In the genomic region with DNA sequence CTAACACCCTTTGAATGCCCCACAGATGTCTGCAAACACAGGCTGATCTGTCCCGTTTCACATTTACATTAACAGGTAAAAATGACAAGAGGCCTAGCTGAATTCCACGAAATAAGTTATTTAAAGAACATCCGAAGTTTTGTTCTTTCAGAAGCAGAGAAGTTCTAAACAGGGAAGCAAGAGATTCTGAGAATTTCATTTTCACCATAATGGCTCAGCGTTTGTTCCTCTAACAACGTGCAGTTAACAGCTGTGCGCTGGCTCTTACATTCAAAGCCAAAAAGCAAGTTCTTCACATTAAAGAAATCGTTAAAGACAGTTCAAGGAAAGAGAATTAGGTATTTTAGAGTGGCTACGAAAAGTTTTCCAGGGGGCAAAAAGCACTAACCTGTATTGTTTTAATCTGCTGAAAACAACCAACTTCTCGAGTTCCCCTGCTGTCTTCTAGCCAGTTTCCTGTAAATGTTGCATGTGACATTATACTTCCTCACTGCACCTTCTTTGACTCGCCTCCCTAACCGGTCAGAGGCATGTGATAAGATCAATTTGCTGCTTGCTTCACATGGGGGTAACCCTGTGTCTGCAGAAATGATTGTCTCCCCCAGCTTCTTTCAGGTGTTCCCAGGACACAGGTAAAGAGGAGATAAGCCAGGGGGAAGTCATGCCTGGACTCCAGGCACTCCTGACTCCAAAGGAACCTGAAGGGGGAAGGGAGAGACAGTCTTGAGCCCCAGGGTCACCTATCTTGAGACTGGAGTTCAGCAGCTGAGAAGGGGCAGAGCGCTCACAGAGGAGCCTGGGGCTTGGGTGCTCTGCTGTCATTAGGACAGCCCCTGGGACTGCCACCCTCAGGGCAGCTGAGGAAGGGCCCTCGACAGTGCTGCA, we compare ENCODE assay signal across 9 cellular contexts. TPM values are rescaled to one million over a fixed set of nuclear protein-coding genes. Genes with fewer than 3 reads are reported as not detected.
A peak's percentile ranks its signal among the peaks of the same experiment; 100 is the strongest.
DNase-seq lines count a peak whose midpoint lies in the region; ATAC-seq and TF ChIP-seq lines count a peak whose summit lies in the region.
"Had no signal": no experiment of that assay in that cellular context is flagged by ENCODE, and none has a peak within 500 bp of the region (broad histone marks: within the 10 kb centered on the region; RNA-seq: fewer than 3 reads in every experiment).

No MANE protein-coding gene starts in this region.

- no peaks in the 10 kb centered on the region for H4K20me1 ChIP-seq in neural progenitor cell (ENCODE audit: low read depth)

- no peak overlapping the region for H3K4me3 ChIP-seq in neural progenitor cell

- peaks cover 54% of the 10 kb centered on the region for H3K4me1 Mint-ChIP-seq in T-helper 2 cell treated with Interferon-gamma antibody and Interleukin-4, amounts not matched to agents 5 μg/mL and 100 μg/mL, for 36 hours (ENCODE audit: low read depth)
- H3K4me1 Mint-ChIP-seq in dendritic cell treated with granulocyte-macrophage colony-stimulating factor and Interleukin-4, amounts not matched to agents 40 ng/mL and 50 ng/mL, for 4 days (ENCODE audit: low read depth) = peaks cover 63% of the 10 kb centered on the region
- peaks cover 15% of the 10 kb centered on the region for H3K4me1 Mint-ChIP-seq in neural progenitor cell

- no peaks in the 10 kb centered on the region for H3K27me3 Mint-ChIP-seq in T-helper 2 cell treated with Interferon-gamma antibody and Interleukin-4, amounts not matched to agents 5 μg/mL and 100 μg/mL, for 36 hours (ENCODE audit: low read depth)
- H3K27me3 Mint-ChIP-seq in dendritic cell treated with granulocyte-macrophage colony-stimulating factor and Interleukin-4, amounts not matched to agents 40 ng/mL and 50 ng/mL, for 4 days = no peaks in the 10 kb centered on the region
- no peaks in the 10 kb centered on the region for H3K27me3 Mint-ChIP-seq in neural progenitor cell (ENCODE audit: insufficient read depth, low read depth)

- H3K27me3 ChIP-seq in neural progenitor cell = no peaks in the 10 kb centered on the region

- no peak overlapping the region for H3K4me2 ChIP-seq in neural progenitor cell

- H2AFZ ChIP-seq in neural progenitor cell (replicated peaks) = no peak overlapping the region

- H3K4me1 ChIP-seq in neural progenitor cell = peaks cover 12% of the 10 kb centered on the region

- H3K36me3 Mint-ChIP-seq in T-helper 2 cell treated with Interferon-gamma antibody and Interleukin-4, amounts not matched to agents 5 μg/mL and 100 μg/mL, for 36 hours (ENCODE audit: low read depth) = peaks cover 42% of the 10 kb centered on the region
- peaks cover 51% of the 10 kb centered on the region for H3K36me3 Mint-ChIP-seq in dendritic cell treated with granulocyte-macrophage colony-stimulating factor and Interleukin-4, amounts not matched to agents 40 ng/mL and 50 ng/mL, for 4 days (ENCODE audit: low read depth)
- H3K36me3 Mint-ChIP-seq in neural progenitor cell = peaks cover 5% of the 10 kb centered on the region

- H3K79me2 ChIP-seq in neural progenitor cell (ENCODE audit: low read depth) = no peaks in the 10 kb centered on the region

- peak overlapping the region; percentile 13 for H3K27ac ChIP-seq in neural progenitor cell
- H3K27ac ChIP-seq: 22Rv1 had no signal

- no peak for TF ChIP-seq CTCF in neural progenitor cell (IDR thresholded peaks at IDR 0.05)

- peak overlapping the region; percentile 91 for H3K27ac Mint-ChIP-seq in T-helper 2 cell treated with Interferon-gamma antibody and Interleukin-4, amounts not matched to agents 5 μg/mL and 100 μg/mL, for 36 hours
- peak overlapping the region; percentile 92 for H3K27ac Mint-ChIP-seq in dendritic cell treated with granulocyte-macrophage colony-stimulating factor and Interleukin-4, amounts not matched to agents 40 ng/mL and 50 ng/mL, for 4 days
- no peak overlapping the region for H3K27ac Mint-ChIP-seq in neural progenitor cell

- no peak overlapping the region for H3K9ac ChIP-seq in neural progenitor cell

- peak overlapping the region; percentile 87 for H3K4me3 Mint-ChIP-seq in T-helper 2 cell treated with Interferon-gamma antibody and Interleukin-4, amounts not matched to agents 5 μg/mL and 100 μg/mL, for 36 hours
- H3K4me3 Mint-ChIP-seq in dendritic cell treated with granulocyte-macrophage colony-stimulating factor and Interleukin-4, amounts not matched to agents 40 ng/mL and 50 ng/mL, for 4 days = peak overlapping the region; percentile 82
- no peak overlapping the region for H3K4me3 Mint-ChIP-seq in neural progenitor cell

- H3K9me3 Mint-ChIP-seq in T-helper 2 cell treated with Interferon-gamma antibody and Interleukin-4, amounts not matched to agents 5 μg/mL and 100 μg/mL, for 36 hours = peaks cover 8% of the 10 kb centered on the region
- no peaks in the 10 kb centered on the region for H3K9me3 Mint-ChIP-seq in dendritic cell treated with granulocyte-macrophage colony-stimulating factor and Interleukin-4, amounts not matched to agents 40 ng/mL and 50 ng/mL, for 4 days
- H3K9me3 Mint-ChIP-seq in neural progenitor cell = no peaks in the 10 kb centered on the region

- H3K36me3 ChIP-seq in neural progenitor cell = no peaks in the 10 kb centered on the region

- peak; percentile 57 for ATAC-seq in HG03135 (IDR thresholded peaks at IDR 0.05; ENCODE audit: unreplicated experiment)

- intact Hi-C loops in dendritic cell treated with granulocyte-macrophage colony-stimulating factor and Interleukin-4, amounts not matched to agents 40 ng/mL and 50 ng/mL, for 4 days (cut with micrococcal nuclease) = loop anchor here (5.0 kb wide), 1 partner anchor 53 kb away; no protein-coding TSS in a partner anchor

- DNase-seq in NK-92 treated with Interleukin-12 subunit alpha and Interleukin-12 subunit beta, amount 100 ng/mL, for 24 hours (lab: John Stamatoyannopoulos, UW) = peak; percentile 63
- no peak for DNase-seq in NK-92 (lab: John Stamatoyannopoulos, UW; ENCODE audit: unreplicated experiment)
- DNase-seq in T-helper 2 cell treated with Interferon-gamma antibody and Interleukin-4, amounts not matched to agents 5 μg/mL and 100 μg/mL, for 36 hours (ENCODE audit: low spot score) = peak; percentile 46
- no peak for DNase-seq in neural progenitor cell (ENCODE audit: low spot score)
- no peak for DNase-seq in cerebellar cortex (ENCODE audit: low spot score)
- DNase-seq in NCI-H226 = no peak

- H3F3A ChIP-seq in neural progenitor cell (ENCODE audit: low read depth) = no peaks in the 10 kb centered on the region

- H3K9me3 ChIP-seq in neural progenitor cell (ENCODE audit: low read depth) = no peaks in the 10 kb centered on the region

RNA-seq across cellular contexts. Expression of a gene that starts 36.8 kb away (rescaled TPM):
- 14.6 and 17.2 TPM in 2 replicates for total RNA-seq in neural progenitor cell (ENCODE audit: low replicate concordance)

Comparison
In these comparisons a context has a peak if more than half of its experiments do, and no peak if none do; other contexts are left out.
1. DNase-seq: peak in NK-92 treated with Interleukin-12 subunit alpha and Interleukin-12 subunit beta, amount 100 ng/mL, for 24 hours (single experiment) and T-helper 2 cell treated with Interferon-gamma antibody and Interleukin-4, amounts not matched to agents 5 μg/mL and 100 μg/mL, for 36 hours (single experiment); none in NK-92 (single experiment), neural progenitor cell (single experiment), cerebellar cortex (single experiment) and NCI-H226 (single experiment).